8 cellular contexts compared by ENCODE assay signal in the genomic region with DNA sequence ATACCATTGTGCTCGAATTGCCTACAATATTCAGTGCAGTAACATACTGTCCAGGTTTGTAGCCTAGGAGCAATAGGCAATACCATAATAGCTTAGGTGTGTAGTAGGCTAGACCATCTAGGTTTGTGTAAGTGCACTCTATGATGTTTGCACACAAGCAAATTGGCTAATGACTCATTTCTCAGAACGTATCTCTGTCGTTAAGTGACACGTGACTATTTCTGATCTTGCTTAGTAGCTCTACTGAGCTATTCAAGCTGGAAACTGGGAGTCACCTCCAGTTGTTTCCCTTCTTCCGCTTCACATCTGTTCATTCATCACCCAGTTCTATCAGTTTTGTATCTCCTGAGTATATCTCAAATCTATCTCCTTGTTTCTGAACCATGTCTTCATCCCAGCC.
"Had no signal": no experiment of that assay in that cellular context is flagged by ENCODE, and none has a peak within 500 bp of the region (broad histone marks: within the 10 kb centered on the region; RNA-seq: fewer than 3 reads in every experiment).

No MANE protein-coding gene starts in this region.

- H3K9me3 ChIP-seq: sigmoid colon, suprapubic skin had no signal

- H3K36me3 ChIP-seq: sigmoid colon, suprapubic skin had no signal

- H3K4me3 ChIP-seq: sigmoid colon, suprapubic skin had no signal

- H3K27me3 ChIP-seq: sigmoid colon, suprapubic skin had no signal

- DNase-seq: activated CD4-positive, CD25-positive, alpha-beta regulatory T cell; activated effector memory CD4-positive, alpha-beta T cell treated with anti-CD3 and anti-CD28 coated beads, Interleukin-2, amount 50 U/mL, for 16 hours; amygdala; endodermal cell; sigmoid colon; stimulated activated CD4-positive, alpha-beta T cell treated with anti-CD3 and anti-CD28 coated beads, Interleukin-12 subunit alpha, Interleukin-12 subunit beta, amount 100 ng/mL, for 4 hours; stimulated activated naive CD4-positive, alpha-beta T cell treated with Interleukin-2 at 50 U/mL for 16 hours had no signal
